Comparison of ENCODE assay signal across 1 cellular context in genomic region chr16:78297066-78297666, GRCh38.
A peak's percentile ranks its signal among the peaks of the same experiment; 100 is the strongest.
TF ChIP-seq lines count a peak whose summit lies in the region.

No MANE protein-coding gene starts in this region.

TF ChIP-seq in HepG2, 621 proteins besides CTCF, POLR2A, EP300 and RAD21 (continued from another document and continues in another):
- 0 out of 2 replicates have a peak, but pooled peaks have one; percentile 60 for TF ChIP-seq PRDM4 (CRISPR knock-in tag; IDR thresholded peaks at IDR 0.05; ENCODE audit: borderline replicate concordance)
- peak; percentile 99; the same call in 1 of the 2 replicates for TF ChIP-seq ZNF580 (CRISPR knock-in tag; IDR thresholded peaks at IDR 0.05; ENCODE audit: borderline replicate concordance, low read depth)
- peak; percentile 90; the same call in 1 of the 2 replicates for TF ChIP-seq YEATS2 (CRISPR knock-in tag; IDR thresholded peaks at IDR 0.05; ENCODE audit: borderline replicate concordance)
- no peak for TF ChIP-seq TERF1 (CRISPR knock-in tag; IDR thresholded peaks at IDR 0.05)
- TF ChIP-seq ZBTB26 (CRISPR knock-in tag; IDR thresholded peaks at IDR 0.05; ENCODE audit: borderline replicate concordance), result peak; percentile 92; the same call in 1 of the 2 replicates
- peak; percentile 50 for TF ChIP-seq CREB1 (IDR thresholded peaks at IDR 0.05)
- TF ChIP-seq CREB1 (CRISPR knock-in tag; IDR thresholded peaks at IDR 0.05), result peak; percentile 90
- peak; percentile 95 for TF ChIP-seq NR2F6 (IDR thresholded peaks at IDR 0.05)
- peak; percentile 97 for TF ChIP-seq NR2F6 (CRISPR knock-in tag; IDR thresholded peaks at IDR 0.05)
- TF ChIP-seq ZFP91 (CRISPR knock-in tag; IDR thresholded peaks at IDR 0.05; ENCODE audit: borderline replicate concordance), result no peak; the same call in 1 of the 2 replicates
- TF ChIP-seq HNRNPL (IDR thresholded peaks at IDR 0.05; ENCODE audit: low read depth, low read length), result no peak
- TF ChIP-seq THYN1 (CRISPR knock-in tag; IDR thresholded peaks at IDR 0.05; ENCODE audit: borderline replicate concordance, low read depth), result no peak
- TF ChIP-seq GPBP1L1 (CRISPR knock-in tag; IDR thresholded peaks at IDR 0.05), result no peak
- peak; percentile 100 for TF ChIP-seq HNF4A (CRISPR knock-in tag; IDR thresholded peaks at IDR 0.05)
- TF ChIP-seq FOXO1 (CRISPR knock-in tag; IDR thresholded peaks at IDR 0.05), result peak; percentile 99
- peak; percentile 72; the same call in 1 of the 2 replicates for TF ChIP-seq ZNF615 (CRISPR knock-in tag; IDR thresholded peaks at IDR 0.05; ENCODE audit: borderline replicate concordance)
- peak; percentile 96 for TF ChIP-seq MEIS2 (CRISPR knock-in tag; IDR thresholded peaks at IDR 0.05)
- peak; percentile 100 for TF ChIP-seq ZMYM4 (CRISPR knock-in tag; IDR thresholded peaks at IDR 0.05)
- TF ChIP-seq NFATC3 (CRISPR knock-in tag; IDR thresholded peaks at IDR 0.05), result peak; percentile 62; the same call in 1 of the 2 replicates
- no peak for TF ChIP-seq CAMTA2 (CRISPR knock-in tag; IDR thresholded peaks at IDR 0.05; ENCODE audit: borderline replicate concordance)
- TF ChIP-seq SP1 (IDR thresholded peaks at IDR 0.05), result no peak
- TF ChIP-seq SP1 (CRISPR knock-in tag; IDR thresholded peaks at IDR 0.05), result 0 out of 2 replicates have a peak, but pooled peaks have one; percentile 44
- 0 out of 2 replicates have a peak, but pooled peaks have one; percentile 25 for TF ChIP-seq ZNF800 (CRISPR knock-in tag; IDR thresholded peaks at IDR 0.05)
- no peak for TF ChIP-seq SIN3B (IDR thresholded peaks at IDR 0.05; ENCODE audit: low read length)
- no peak for TF ChIP-seq RAD51 (IDR thresholded peaks at IDR 0.05; ENCODE audit: borderline replicate concordance)
- TF ChIP-seq ZNF337 (CRISPR knock-in tag; IDR thresholded peaks at IDR 0.05; ENCODE audit: borderline replicate concordance, low read depth), result peak; percentile 59; the same call in 1 of the 2 replicates
- no peak for TF ChIP-seq MAF1 (CRISPR knock-in tag; IDR thresholded peaks at IDR 0.05; ENCODE audit: borderline replicate concordance)
- peak; percentile 65 for TF ChIP-seq MXD4 (CRISPR knock-in tag; IDR thresholded peaks at IDR 0.05)
- TF ChIP-seq TCF7L2 (IDR thresholded peaks at IDR 0.05; ENCODE audit: low read depth, low read length), result peak; percentile 85
- no peak for TF ChIP-seq ZBTB46 (CRISPR knock-in tag; IDR thresholded peaks at IDR 0.05; ENCODE audit: borderline replicate concordance)
- no peak for TF ChIP-seq ATF7 (IDR thresholded peaks at IDR 0.05)
- TF ChIP-seq ATF7 (CRISPR knock-in tag; IDR thresholded peaks at IDR 0.05), result peak; percentile 87; the same call in 1 of the 2 replicates
- peak; percentile 95; the same call in 1 of the 2 replicates for TF ChIP-seq RNF219 (CRISPR knock-in tag; IDR thresholded peaks at IDR 0.05)
- TF ChIP-seq ZNF703 (CRISPR knock-in tag; IDR thresholded peaks at IDR 0.05; ENCODE audit: borderline replicate concordance), result no peak; the same call in 1 of the 2 replicates
- TF ChIP-seq SRSF4 (IDR thresholded peaks at IDR 0.05; ENCODE audit: low read depth, low read length, poor library complexity, severe bottlenecking), result no peak
- TF ChIP-seq HOXA7 (CRISPR knock-in tag; IDR thresholded peaks at IDR 0.05), result no peak
